In the genomic region with DNA sequence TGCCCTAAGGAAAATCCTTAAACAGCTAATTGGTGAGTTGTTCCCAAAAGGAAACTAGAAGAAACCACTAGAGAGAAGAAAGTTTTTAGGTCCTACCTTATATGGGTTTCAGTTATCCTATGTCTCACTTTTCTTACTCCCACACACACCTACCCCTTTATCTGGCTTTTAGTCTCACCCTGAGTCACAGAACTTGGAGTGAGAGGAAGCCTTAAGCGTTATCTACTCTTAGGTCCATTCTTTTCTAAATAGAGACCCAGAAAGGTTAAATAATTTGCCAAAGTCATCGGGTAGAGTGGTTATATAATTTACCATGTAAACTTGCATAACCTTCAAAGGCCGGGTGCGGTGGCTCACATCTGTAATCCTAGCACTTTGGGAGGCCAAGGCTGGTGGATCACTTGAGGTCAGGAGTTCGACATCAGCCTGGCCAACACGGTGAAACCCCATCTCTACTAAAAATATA, we compare ENCODE assay signal across 32 cellular contexts.
"Had no signal": no experiment of that assay in that cellular context is flagged by ENCODE, and none has a peak within 500 bp of the region (broad histone marks: within the 10 kb centered on the region; RNA-seq: fewer than 3 reads in every experiment).

No MANE protein-coding gene starts in this region.

- DNase-seq: activated CD4-positive, alpha-beta T cell treated with anti-CD3 and anti-CD28 coated beads for 4 hours; activated CD8-positive, alpha-beta T cell treated with anti-CD3 and anti-CD28 coated beads for 36 hours; activated gamma-delta T cell; activated naive CD4-positive, alpha-beta T cell treated with anti-CD3 and anti-CD28 coated beads for 36 hours; activated naive CD8-positive, alpha-beta T cell treated with anti-CD3 and anti-CD28 coated beads, Interleukin-2, amount 50 U/mL, for 24 hours; activated T-cell treated with anti-CD3 and anti-CD28 coated beads, Interleukin-2, amount 50 U/mL, for 1 hour; activated T-cell treated with anti-CD3 and anti-CD28 coated beads, Interleukin-2, amount 50 U/mL, for 72 hours; amniotic stem cell; aorta; Kasumi-1; KG1; MG63; NCI-H1048; NCI-H1105 treated with DMSO at 0.1 percent for 48 hours; NCI-H1436; NCI-H1694; NCI-H1930; NCI-H2081 treated with DMSO at 0.1 percent for 48 hours; NCI-H345; NCI-H524 treated with DMSO at 0.1 percent for 48 hours; PC-3; Peyer's patch; RPMI8226; SHP77 treated with DMSO at 0.1 percent for 48 hours; SK-N-SH had no signal

- H3K9me3 ChIP-seq: MG63, Peyer's patch, SJSA1, SK-N-SH had no signal

- H3K27ac Mint-ChIP-seq: activated CD8-positive, alpha-beta T cell treated with anti-CD3 and anti-CD28 coated beads for 36 hours; activated naive CD4-positive, alpha-beta T cell treated with anti-CD3 and anti-CD28 coated beads for 36 hours; activated naive CD8-positive, alpha-beta T cell treated with anti-CD3 and anti-CD28 coated beads, Interleukin-2, amount 50 U/mL, for 24 hours; activated T-cell treated with anti-CD3 and anti-CD28 coated beads, Interleukin-2, amount 50 U/mL, for 72 hours; activated T-helper 2 cell treated with anti-CD3 and anti-CD28 coated beads, Interferon-gamma antibody, Interleukin-2, Interleukin-4, amounts not matched to agents 10 μg/mL and 5 μg/mL and 100 μg/mL, durations not matched to agents 14 hours and 24 hours and 36 hours; T-helper 1 cell treated with Interleukin-12 subunit alpha and Interleukin-12 subunit beta and Interleukin-4 antibody, amounts not matched to agents 30 μg/mL and 1 μg/mL, for 36 hours; T-helper 2 cell treated with Interferon-gamma antibody and Interleukin-4, amounts not matched to agents 5 μg/mL and 100 μg/mL, for 36 hours; WTC11 had no signal

- H3K4me3 Mint-ChIP-seq: activated CD8-positive, alpha-beta T cell treated with anti-CD3 and anti-CD28 coated beads for 36 hours; activated naive CD4-positive, alpha-beta T cell treated with anti-CD3 and anti-CD28 coated beads for 36 hours; activated naive CD8-positive, alpha-beta T cell; activated naive CD8-positive, alpha-beta T cell treated with anti-CD3 and anti-CD28 coated beads, Interleukin-2, amount 50 U/mL, for 24 hours; activated T-cell treated with anti-CD3 and anti-CD28 coated beads, Interleukin-2, amount 50 U/mL, for 72 hours; T-helper 1 cell treated with Interleukin-12 subunit alpha and Interleukin-12 subunit beta and Interleukin-4 antibody, amounts not matched to agents 30 μg/mL and 1 μg/mL, for 36 hours; T-helper 2 cell treated with Interferon-gamma antibody and Interleukin-4, amounts not matched to agents 5 μg/mL and 100 μg/mL, for 36 hours; WTC11 had no signal

- ATAC-seq: activated CD4-positive, CD25-positive, alpha-beta regulatory T cell treated with anti-CD3 and anti-CD28 coated beads, Interleukin-2, amount 50 U/mL, for 24 hours; activated CD8-positive, alpha-beta T cell treated with anti-CD3 and anti-CD28 coated beads for 36 hours; activated naive CD8-positive, alpha-beta T cell treated with anti-CD3 and anti-CD28 coated beads, Interleukin-2, amount 50 U/mL, for 24 hours; activated T-cell treated with anti-CD3 and anti-CD28 coated beads, Interleukin-2, amount 50 U/mL, for 72 hours; PC-3; WTC11 had no signal

- H3K36me3 ChIP-seq: MG63 had no signal

- H3K4me3 ChIP-seq: MG63, Peyer's patch, SJSA1 had no signal

- H3K4me1 ChIP-seq: SJSA1 had no signal

- H3K27me3 Mint-ChIP-seq: activated CD8-positive, alpha-beta T cell treated with anti-CD3 and anti-CD28 coated beads for 36 hours; activated naive CD8-positive, alpha-beta T cell; activated naive CD8-positive, alpha-beta T cell treated with anti-CD3 and anti-CD28 coated beads, Interleukin-2, amount 50 U/mL, for 24 hours had no signal

- H3K4me2 ChIP-seq: SK-N-SH had no signal

- H3K27me3 ChIP-seq: MG63, Peyer's patch, SJSA1 had no signal

- H3K9ac ChIP-seq: SK-N-SH had no signal

- H3K27ac ChIP-seq: Peyer's patch, SJSA1 had no signal

- H3K9me3 Mint-ChIP-seq: activated CD8-positive, alpha-beta T cell treated with anti-CD3 and anti-CD28 coated beads for 36 hours; activated naive CD4-positive, alpha-beta T cell treated with anti-CD3 and anti-CD28 coated beads for 36 hours; activated naive CD8-positive, alpha-beta T cell treated with anti-CD3 and anti-CD28 coated beads, Interleukin-2, amount 50 U/mL, for 24 hours; activated T-cell treated with anti-CD3 and anti-CD28 coated beads, Interleukin-2, amount 50 U/mL, for 72 hours; activated T-helper 2 cell treated with anti-CD3 and anti-CD28 coated beads, Interferon-gamma antibody, Interleukin-2, Interleukin-4, amounts not matched to agents 10 μg/mL and 5 μg/mL and 100 μg/mL, durations not matched to agents 14 hours and 24 hours and 36 hours; T-helper 1 cell treated with Interleukin-12 subunit alpha and Interleukin-12 subunit beta and Interleukin-4 antibody, amounts not matched to agents 30 μg/mL and 1 μg/mL, for 36 hours; T-helper 2 cell treated with Interferon-gamma antibody and Interleukin-4, amounts not matched to agents 5 μg/mL and 100 μg/mL, for 36 hours; WTC11 had no signal
